Comparison of ENCODE assay signal across 1 cellular context in the genomic region with DNA sequence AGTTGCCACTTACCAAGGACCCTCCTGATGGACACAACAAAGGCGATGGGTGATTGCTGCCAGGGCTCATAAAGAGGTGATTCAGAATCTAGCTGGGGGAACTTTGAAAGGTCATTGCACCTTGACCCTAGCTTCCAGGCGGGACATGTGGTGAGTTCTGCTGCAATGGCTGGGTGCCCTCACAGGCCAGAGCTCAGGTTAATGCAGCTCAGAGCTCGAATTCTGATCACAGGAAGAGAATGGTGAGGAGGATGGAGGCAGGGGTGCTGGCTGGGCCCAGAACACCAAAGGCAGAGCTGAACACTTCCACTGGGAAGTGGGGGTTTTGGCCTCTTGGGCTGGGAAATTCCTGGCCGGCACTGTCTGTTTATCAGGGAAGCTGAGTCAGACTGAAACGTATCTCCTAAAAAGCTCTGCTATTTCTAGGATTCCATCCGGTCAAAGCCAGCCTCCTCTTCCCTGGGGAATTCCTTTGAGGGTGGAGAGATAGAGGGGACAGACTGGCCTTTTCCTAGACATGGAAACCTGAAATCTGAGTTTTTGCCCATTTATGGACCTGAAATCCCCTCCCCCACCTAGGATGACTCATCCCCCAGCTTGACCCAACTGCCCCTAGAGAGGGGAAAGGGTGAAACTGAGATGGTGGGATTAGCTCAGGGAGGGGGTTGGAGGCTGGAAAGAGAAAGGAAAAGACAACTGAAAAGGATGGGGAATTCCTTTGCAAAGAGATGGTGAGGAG.
TF ChIP-seq lines count a peak whose summit lies in the region.

No MANE protein-coding gene starts in this region.

TF ChIP-seq in A549, 52 proteins besides CTCF, POLR2A, EP300 and RAD21 (continued from another document):
- TF ChIP-seq, protein P1, sequence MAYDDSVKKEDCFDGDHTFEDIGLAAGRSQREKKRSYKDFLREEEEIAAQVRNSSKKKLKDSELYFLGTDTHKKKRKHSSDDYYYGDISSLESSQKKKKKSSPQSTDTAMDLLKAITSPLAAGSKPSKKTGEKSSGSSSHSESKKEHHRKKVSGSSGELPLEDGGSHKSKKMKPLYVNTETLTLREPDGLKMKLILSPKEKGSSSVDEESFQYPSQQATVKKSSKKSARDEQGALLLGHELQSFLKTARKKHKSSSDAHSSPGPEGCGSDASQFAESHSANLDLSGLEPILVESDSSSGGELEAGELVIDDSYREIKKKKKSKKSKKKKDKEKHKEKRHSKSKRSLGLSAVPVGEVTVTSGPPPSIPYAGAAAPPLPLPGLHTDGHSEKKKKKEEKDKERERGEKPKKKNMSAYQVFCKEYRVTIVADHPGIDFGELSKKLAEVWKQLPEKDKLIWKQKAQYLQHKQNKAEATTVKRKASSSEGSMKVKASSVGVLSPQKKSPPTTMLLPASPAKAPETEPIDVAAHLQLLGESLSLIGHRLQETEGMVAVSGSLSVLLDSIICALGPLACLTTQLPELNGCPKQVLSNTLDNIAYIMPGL (CRISPR knock-in tag; IDR thresholded peaks at IDR 0.05; ENCODE audit: borderline replicate concordance) = no peak
- TF ChIP-seq, protein P2, sequence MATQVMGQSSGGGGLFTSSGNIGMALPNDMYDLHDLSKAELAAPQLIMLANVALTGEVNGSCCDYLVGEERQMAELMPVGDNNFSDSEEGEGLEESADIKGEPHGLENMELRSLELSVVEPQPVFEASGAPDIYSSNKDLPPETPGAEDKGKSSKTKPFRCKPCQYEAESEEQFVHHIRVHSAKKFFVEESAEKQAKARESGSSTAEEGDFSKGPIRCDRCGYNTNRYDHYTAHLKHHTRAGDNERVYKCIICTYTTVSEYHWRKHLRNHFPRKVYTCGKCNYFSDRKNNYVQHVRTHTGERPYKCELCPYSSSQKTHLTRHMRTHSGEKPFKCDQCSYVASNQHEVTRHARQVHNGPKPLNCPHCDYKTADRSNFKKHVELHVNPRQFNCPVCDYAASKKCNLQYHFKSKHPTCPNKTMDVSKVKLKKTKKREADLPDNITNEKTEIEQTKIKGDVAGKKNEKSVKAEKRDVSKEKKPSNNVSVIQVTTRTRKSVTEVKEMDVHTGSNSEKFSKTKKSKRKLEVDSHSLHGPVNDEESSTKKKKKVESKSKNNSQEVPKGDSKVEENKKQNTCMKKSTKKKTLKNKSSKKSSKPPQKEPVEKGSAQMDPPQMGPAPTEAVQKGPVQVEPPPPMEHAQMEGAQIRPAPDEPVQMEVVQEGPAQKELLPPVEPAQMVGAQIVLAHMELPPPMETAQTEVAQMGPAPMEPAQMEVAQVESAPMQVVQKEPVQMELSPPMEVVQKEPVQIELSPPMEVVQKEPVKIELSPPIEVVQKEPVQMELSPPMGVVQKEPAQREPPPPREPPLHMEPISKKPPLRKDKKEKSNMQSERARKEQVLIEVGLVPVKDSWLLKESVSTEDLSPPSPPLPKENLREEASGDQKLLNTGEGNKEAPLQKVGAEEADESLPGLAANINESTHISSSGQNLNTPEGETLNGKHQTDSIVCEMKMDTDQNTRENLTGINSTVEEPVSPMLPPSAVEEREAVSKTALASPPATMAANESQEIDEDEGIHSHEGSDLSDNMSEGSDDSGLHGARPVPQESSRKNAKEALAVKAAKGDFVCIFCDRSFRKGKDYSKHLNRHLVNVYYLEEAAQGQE (IDR thresholded peaks at IDR 0.05) = no peak
- TF ChIP-seq JUNB (IDR thresholded peaks at IDR 0.05) (peak; percentile 81), TFCP2L1 (CRISPR knock-in tag; IDR thresholded peaks at IDR 0.05) (no peak), HOXB5 (CRISPR knock-in tag; IDR thresholded peaks at IDR 0.05) (no peak), TP53 (CRISPR knock-in tag; IDR thresholded peaks at IDR 0.05) (no peak), NPAS2 (CRISPR knock-in tag; IDR thresholded peaks at IDR 0.05; ENCODE audit: borderline replicate concordance) (no peak), FOXS1 (CRISPR knock-in tag; IDR thresholded peaks at IDR 0.05) (no peak; the same call in 1 of the 2 replicates), KDM5A (IDR thresholded peaks at IDR 0.05) (no peak), HDAC2 (IDR thresholded peaks at IDR 0.05) (no peak), MAZ (IDR thresholded peaks at IDR 0.05; ENCODE audit: borderline replicate concordance, low read depth, low read length) (no peak), HOXA7 (CRISPR knock-in tag; IDR thresholded peaks at IDR 0.05) (0 out of 2 replicates have a peak, but pooled peaks have one; percentile 31), RNF2 (IDR thresholded peaks at IDR 0.05; ENCODE audit: borderline replicate concordance, low read depth) (no peak), RFX5 (IDR thresholded peaks at IDR 0.05) (no peak), EHF (CRISPR knock-in tag; IDR thresholded peaks at IDR 0.05) (no peak), FOSL2 (IDR thresholded peaks at IDR 0.05) (peak; percentile 82; the same call in 1 of the 2 replicates), FOSL2 (CRISPR knock-in tag; IDR thresholded peaks at IDR 0.05) (peak; percentile 100), PHF8 (IDR thresholded peaks at IDR 0.05; ENCODE audit: borderline replicate concordance, low read depth) (no peak), ZNF302 (CRISPR knock-in tag; IDR thresholded peaks at IDR 0.05) (no peak; the same call in 1 of the 2 replicates), SMC3 (IDR thresholded peaks at IDR 0.05) (peak; percentile 22; the same call in 1 of the 3 replicates), RCOR1 (IDR thresholded peaks at IDR 0.05; ENCODE audit: low read depth, low read length) (no peak), FOSB (CRISPR knock-in tag; IDR thresholded peaks at IDR 0.05) (no peak), ZFP36 (IDR thresholded peaks at IDR 0.05; ENCODE audit: borderline replicate concordance, partially characterized antibody) (no peak), ESRRA (IDR thresholded peaks at IDR 0.05; ENCODE audit: borderline replicate concordance, low read length) (peak; percentile 9; the same call in 1 of the 2 replicates), SREBF2 (IDR thresholded peaks at IDR 0.05) (no peak), ZC3H11A (IDR thresholded peaks at IDR 0.05) (no peak), CEBPB (IDR thresholded peaks at IDR 0.05) (peak in 1 of 2 experiments; percentile 65; a peak in 2 of 4 replicates), JUN (IDR thresholded peaks at IDR 0.05) (peak; percentile 86 to 97), HOXB13 (CRISPR knock-in tag; IDR thresholded peaks at IDR 0.05; ENCODE audit: low read depth) (peak; percentile 69), CBX2 (IDR thresholded peaks at IDR 0.05; ENCODE audit: borderline replicate concordance, low read depth) (no peak), KDM1A (IDR thresholded peaks at IDR 0.05; ENCODE audit: low read depth) (no peak), MAFK (IDR thresholded peaks at IDR 0.05; ENCODE audit: partially characterized antibody) (peak; percentile 64), CHD2 (IDR thresholded peaks at IDR 0.05; ENCODE audit: low read length, partially characterized antibody) (no peak)
- TF ChIP-seq, protein P3, sequence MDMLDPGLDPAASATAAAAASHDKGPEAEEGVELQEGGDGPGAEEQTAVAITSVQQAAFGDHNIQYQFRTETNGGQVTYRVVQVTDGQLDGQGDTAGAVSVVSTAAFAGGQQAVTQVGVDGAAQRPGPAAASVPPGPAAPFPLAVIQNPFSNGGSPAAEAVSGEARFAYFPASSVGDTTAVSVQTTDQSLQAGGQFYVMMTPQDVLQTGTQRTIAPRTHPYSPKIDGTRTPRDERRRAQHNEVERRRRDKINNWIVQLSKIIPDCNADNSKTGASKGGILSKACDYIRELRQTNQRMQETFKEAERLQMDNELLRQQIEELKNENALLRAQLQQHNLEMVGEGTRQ (IDR thresholded peaks at IDR 0.05) = no peak
- TF ChIP-seq, protein P4, sequence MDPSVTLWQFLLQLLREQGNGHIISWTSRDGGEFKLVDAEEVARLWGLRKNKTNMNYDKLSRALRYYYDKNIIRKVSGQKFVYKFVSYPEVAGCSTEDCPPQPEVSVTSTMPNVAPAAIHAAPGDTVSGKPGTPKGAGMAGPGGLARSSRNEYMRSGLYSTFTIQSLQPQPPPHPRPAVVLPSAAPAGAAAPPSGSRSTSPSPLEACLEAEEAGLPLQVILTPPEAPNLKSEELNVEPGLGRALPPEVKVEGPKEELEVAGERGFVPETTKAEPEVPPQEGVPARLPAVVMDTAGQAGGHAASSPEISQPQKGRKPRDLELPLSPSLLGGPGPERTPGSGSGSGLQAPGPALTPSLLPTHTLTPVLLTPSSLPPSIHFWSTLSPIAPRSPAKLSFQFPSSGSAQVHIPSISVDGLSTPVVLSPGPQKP (IDR thresholded peaks at IDR 0.05; ENCODE audit: low read depth, low read length) = no peak
- TF ChIP-seq, protein P5, sequence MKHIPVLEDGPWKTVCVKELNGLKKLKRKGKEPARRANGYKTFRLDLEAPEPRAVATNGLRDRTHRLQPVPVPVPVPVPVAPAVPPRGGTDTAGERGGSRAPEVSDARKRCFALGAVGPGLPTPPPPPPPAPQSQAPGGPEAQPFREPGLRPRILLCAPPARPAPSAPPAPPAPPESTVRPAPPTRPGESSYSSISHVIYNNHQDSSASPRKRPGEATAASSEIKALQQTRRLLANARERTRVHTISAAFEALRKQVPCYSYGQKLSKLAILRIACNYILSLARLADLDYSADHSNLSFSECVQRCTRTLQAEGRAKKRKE (CRISPR knock-in tag; IDR thresholded peaks at IDR 0.05; ENCODE audit: low read depth) = peak; percentile 57
- TF ChIP-seq, protein P6, sequence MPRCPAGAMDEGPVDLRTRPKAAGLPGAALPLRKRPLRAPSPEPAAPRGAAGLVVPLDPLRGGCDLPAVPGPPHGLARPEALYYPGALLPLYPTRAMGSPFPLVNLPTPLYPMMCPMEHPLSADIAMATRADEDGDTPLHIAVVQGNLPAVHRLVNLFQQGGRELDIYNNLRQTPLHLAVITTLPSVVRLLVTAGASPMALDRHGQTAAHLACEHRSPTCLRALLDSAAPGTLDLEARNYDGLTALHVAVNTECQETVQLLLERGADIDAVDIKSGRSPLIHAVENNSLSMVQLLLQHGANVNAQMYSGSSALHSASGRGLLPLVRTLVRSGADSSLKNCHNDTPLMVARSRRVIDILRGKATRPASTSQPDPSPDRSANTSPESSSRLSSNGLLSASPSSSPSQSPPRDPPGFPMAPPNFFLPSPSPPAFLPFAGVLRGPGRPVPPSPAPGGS (IDR thresholded peaks at IDR 0.05) = peak; percentile 60; the same call in 1 of the 3 replicates
- TF ChIP-seq, protein P7, sequence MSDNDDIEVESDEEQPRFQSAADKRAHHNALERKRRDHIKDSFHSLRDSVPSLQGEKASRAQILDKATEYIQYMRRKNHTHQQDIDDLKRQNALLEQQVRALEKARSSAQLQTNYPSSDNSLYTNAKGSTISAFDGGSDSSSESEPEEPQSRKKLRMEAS (IDR thresholded peaks at IDR 0.05) = peak; percentile 77; the same call in 1 of the 2 replicates
